In the genomic region with DNA sequence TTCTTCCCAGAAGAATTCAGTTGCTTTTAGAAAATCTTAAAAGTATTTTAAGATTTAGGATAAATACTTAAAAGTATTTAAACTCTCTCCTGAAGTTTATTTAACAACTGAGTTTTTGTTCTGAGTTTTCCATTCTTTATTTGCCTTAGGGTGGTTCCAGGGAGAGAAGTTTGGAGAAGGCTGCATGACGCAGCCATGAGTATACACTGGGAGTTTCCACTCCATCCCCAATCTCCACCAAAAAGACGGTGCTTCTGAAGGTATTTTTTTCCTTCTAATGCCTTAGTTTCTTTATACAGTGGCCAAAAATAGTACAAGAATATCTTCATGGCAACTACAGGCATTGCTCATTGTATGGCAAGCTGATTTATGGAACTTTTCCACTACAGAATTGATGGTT, we compare ENCODE assay signal across 36 cellular contexts.
"Had no signal": no experiment of that assay in that cellular context is flagged by ENCODE, and none has a peak within 500 bp of the region (broad histone marks: within the 10 kb centered on the region; RNA-seq: fewer than 3 reads in every experiment).

No MANE protein-coding gene starts in this region.

- H3K27me3 ChIP-seq: cardiac muscle cell had no signal

- DNase-seq: activated B cell treated with CpG ODN at 0.5 μM for 24 hours; activated CD4-positive, alpha-beta memory T cell treated with anti-CD3 and anti-CD28 coated beads, Interleukin-2, amount 10 ng/mL, durations not matched to agents 7 days and 5 days; activated CD4-positive, alpha-beta T cell treated with anti-CD3 and anti-CD28 coated beads for 4 hours; activated CD4-positive, alpha-beta T cell treated with anti-CD3 and anti-CD28 coated beads, Interleukin-2, amount 50 U/mL, for 1 hour; activated CD4-positive, CD25-positive, alpha-beta regulatory T cell treated with anti-CD3 and anti-CD28 coated beads, Interleukin-2, amount 50 U/mL, for 72 hours; activated CD8-positive, alpha-beta memory T cell treated with anti-CD3 and anti-CD28 coated beads for 24 hours; activated CD8-positive, alpha-beta memory T cell treated with anti-CD3 and anti-CD28 coated beads, Interleukin-2, amount 10 ng/mL, durations not matched to agents 7 days and 5 days; activated CD8-positive, alpha-beta memory T cell treated with anti-CD3 and anti-CD28 coated beads, Interleukin-2, amount 50 U/mL, for 48 hours; activated effector memory CD4-positive, alpha-beta T cell treated with Interleukin-2 at 50 U/mL for 16 hours; activated naive CD4-positive, alpha-beta T cell treated with anti-CD3 and anti-CD28 coated beads, Interleukin-2, amount 10 ng/mL, durations not matched to agents 7 days and 5 days; activated naive CD8-positive, alpha-beta T cell treated with anti-CD3 and anti-CD28 coated beads, Interleukin-2, amount 50 U/mL, for 24 hours; activated T-cell treated with anti-CD3 and anti-CD28 coated beads, Interleukin-2, amount 50 U/mL, for 48 hours; anterior cingulate cortex; Kasumi-1; KG1; MM.1S; MV-4-11; NCI-H1092 treated with DMSO at 0.1 percent for 48 hours; NCI-H1417; NCI-H146; NCI-H187; NCI-H2029 treated with DMSO at 0.1 percent for 48 hours; NCI-H2107; NCI-H2171; NCI-H510A treated with DMSO at 0.1 percent for 48 hours; NCI-H526 treated with DMSO at 0.1 percent for 48 hours; OCI-M1; RPMI8226; SHP77 treated with DMSO at 0.1 percent for 48 hours; T-helper 1 cell; T-helper 2 cell; T-helper 9 cell had no signal

- ATAC-seq: activated CD8-positive, alpha-beta memory T cell treated with anti-CD3 and anti-CD28 coated beads, Interleukin-2, amount 10 ng/mL, durations not matched to agents 7 days and 5 days; activated naive CD8-positive, alpha-beta T cell treated with anti-CD3 and anti-CD28 coated beads, Interleukin-2, amount 50 U/mL, for 24 hours; Panc1; SK-N-SH treated with all-trans-retinoic acid at 6 μM for 48 hours had no signal

- H3K4me3 ChIP-seq: cardiac muscle cell had no signal

- H3K36me3 ChIP-seq: cardiac muscle cell had no signal

- H3K27ac ChIP-seq: cardiac muscle cell, VCaP had no signal
